ENCODE assay signal across 11 cellular contexts in genomic region chr9:120944434-120945125, GRCh38.
A peak's percentile ranks its signal among the peaks of the same experiment; 100 is the strongest.
DNase-seq lines count a peak whose midpoint lies in the region; ATAC-seq and TF ChIP-seq lines count a peak whose summit lies in the region.
"Had no signal": no experiment of that assay in that cellular context is flagged by ENCODE, and none has a peak within 500 bp of the region (broad histone marks: within the 10 kb centered on the region; RNA-seq: fewer than 3 reads in every experiment).

No MANE protein-coding gene starts in this region.

- no peak for TF ChIP-seq CTCF in VCaP (conservative IDR thresholded peaks at IDR 0.05)

- H3K27ac ChIP-seq in VCaP = peak overlapping the region; percentile 95; the same call in 1 of the 2 replicates
- H3K27ac ChIP-seq: parathyroid adenoma had no signal

- peak; percentile 99 for ATAC-seq in GM21381 (IDR thresholded peaks at IDR 0.05; ENCODE audit: unreplicated experiment)
- peak; percentile 99 for ATAC-seq in HG03432 (IDR thresholded peaks at IDR 0.05; ENCODE audit: unreplicated experiment)

- peak; percentile 29 for DNase-seq in GF-D8 (lab: John Stamatoyannopoulos, UW)
- no peak for DNase-seq in NCI-H345 treated with DMSO at 0.1 percent for 48 hours (lab: John Stamatoyannopoulos, UW; ENCODE audit: unreplicated experiment)
- no peak for DNase-seq in stimulated activated CD8-positive, alpha-beta memory T cell treated with anti-CD3 and anti-CD28 coated beads, Interleukin-4, amount 100 ng/mL, for 48 hours
- no peak for DNase-seq in DMS53 (lab: John Stamatoyannopoulos, UW)
- no peak for DNase-seq in SHP77 (lab: John Stamatoyannopoulos, UW)
- DNase-seq: Caco-2, NCI-H1105 had no signal
